24 cellular contexts compared by ENCODE assay signal in genomic region chr6:133635447-133635846, GRCh38.
"Had no signal": no experiment of that assay in that cellular context is flagged by ENCODE, and none has a peak within 500 bp of the region (broad histone marks: within the 10 kb centered on the region; RNA-seq: fewer than 3 reads in every experiment).

No MANE protein-coding gene starts in this region.

- H3K36me3 ChIP-seq: ascending aorta, colonic mucosa, heart left ventricle had no signal

- H3K27ac ChIP-seq: ascending aorta, colonic mucosa, heart left ventricle had no signal

- H3K27ac Mint-ChIP-seq: activated CD4-positive, alpha-beta memory T cell treated with anti-CD3 and anti-CD28 coated beads for 36 hours; activated CD4-positive, alpha-beta T cell treated with anti-CD3 and anti-CD28 coated beads for 36 hours; activated CD4-positive, alpha-beta T cell treated with anti-CD3 and anti-CD28 coated beads, Interleukin-2, amount 10 ng/mL, durations not matched to agents 24 days and 14 days; activated naive CD4-positive, alpha-beta T cell treated with anti-CD3 and anti-CD28 coated beads, Interleukin-2, amount 10 ng/mL, durations not matched to agents 7 days and 5 days; activated naive CD4-positive, alpha-beta T cell treated with anti-CD3 and anti-CD28 coated beads, Interleukin-2, amount 50 U/mL, for 72 hours; activated naive CD8-positive, alpha-beta T cell treated with anti-CD3 and anti-CD28 coated beads, Interleukin-2, amount 10 ng/mL, durations not matched to agents 7 days and 5 days; activated T-cell treated with anti-CD3 and anti-CD28 coated beads, Interleukin-2, amount 50 U/mL, for 24 hours; activated T-cell treated with anti-CD3 and anti-CD28 coated beads, Interleukin-2, amount 50 U/mL, for 72 hours; brain had no signal

- H3K27me3 ChIP-seq: ascending aorta, colonic mucosa, heart left ventricle had no signal

- H3K4me3 ChIP-seq: ascending aorta, colonic mucosa, heart left ventricle had no signal

- H3K36me3 Mint-ChIP-seq: activated CD4-positive, alpha-beta memory T cell treated with anti-CD3 and anti-CD28 coated beads for 36 hours; activated naive CD4-positive, alpha-beta T cell treated with anti-CD3 and anti-CD28 coated beads, Interleukin-2, amount 10 ng/mL, durations not matched to agents 7 days and 5 days; activated naive CD4-positive, alpha-beta T cell treated with anti-CD3 and anti-CD28 coated beads, Interleukin-2, amount 50 U/mL, for 72 hours; activated naive CD8-positive, alpha-beta T cell treated with anti-CD3 and anti-CD28 coated beads, Interleukin-2, amount 10 ng/mL, durations not matched to agents 7 days and 5 days; brain had no signal

- H3K4me1 Mint-ChIP-seq: activated CD4-positive, alpha-beta T cell treated with anti-CD3 and anti-CD28 coated beads for 36 hours; activated CD4-positive, alpha-beta T cell treated with anti-CD3 and anti-CD28 coated beads, Interleukin-2, amount 10 ng/mL, durations not matched to agents 24 days and 14 days; activated naive CD4-positive, alpha-beta T cell treated with anti-CD3 and anti-CD28 coated beads, Interleukin-2, amount 10 ng/mL, durations not matched to agents 7 days and 5 days; activated naive CD8-positive, alpha-beta T cell treated with anti-CD3 and anti-CD28 coated beads, Interleukin-2, amount 10 ng/mL, durations not matched to agents 7 days and 5 days; brain had no signal

- DNase-seq: activated CD4-positive, alpha-beta memory T cell treated with anti-CD3 and anti-CD28 coated beads for 36 hours; activated CD4-positive, alpha-beta T cell treated with anti-CD3 and anti-CD28 coated beads for 36 hours; activated CD4-positive, alpha-beta T cell treated with anti-CD3 and anti-CD28 coated beads, Interleukin-2, amount 10 ng/mL, durations not matched to agents 24 days and 14 days; activated CD4-positive, CD25-positive, alpha-beta regulatory T cell; activated CD4-positive, CD25-positive, alpha-beta regulatory T cell treated with anti-CD3 and anti-CD28 coated beads, Interleukin-2, amount 50 U/mL, for 72 hours; activated CD8-positive, alpha-beta memory T cell treated with anti-CD3 and anti-CD28 coated beads, Interleukin-2, amount 50 U/mL, for 48 hours; activated gamma-delta T cell; activated naive CD4-positive, alpha-beta T cell; activated naive CD4-positive, alpha-beta T cell treated with anti-CD3 and anti-CD28 coated beads, Interleukin-2, amount 10 ng/mL, durations not matched to agents 7 days and 5 days; activated naive CD8-positive, alpha-beta T cell treated with anti-CD3 and anti-CD28 coated beads, Interleukin-2, amount 10 ng/mL, durations not matched to agents 7 days and 5 days; activated T-cell treated with anti-CD3 and anti-CD28 coated beads for 4 hours; activated T-cell treated with anti-CD3 and anti-CD28 coated beads, Interleukin-2, amount 50 U/mL, for 24 hours; activated T-cell treated with anti-CD3 and anti-CD28 coated beads, Interleukin-2, amount 50 U/mL, for 72 hours; central memory CD4-positive, alpha-beta T cell; cerebellar nuclear complex; colonic mucosa; effector CD8-positive, alpha-beta T cell; foreskin fibroblast; heart left ventricle; T-helper 2 cell had no signal

- H3K9me3 Mint-ChIP-seq: activated naive CD4-positive, alpha-beta T cell treated with anti-CD3 and anti-CD28 coated beads, Interleukin-2, amount 10 ng/mL, durations not matched to agents 7 days and 5 days; activated naive CD8-positive, alpha-beta T cell treated with anti-CD3 and anti-CD28 coated beads, Interleukin-2, amount 10 ng/mL, durations not matched to agents 7 days and 5 days had no signal

- H3K27me3 Mint-ChIP-seq: activated CD4-positive, alpha-beta memory T cell treated with anti-CD3 and anti-CD28 coated beads for 36 hours; activated CD4-positive, alpha-beta T cell treated with anti-CD3 and anti-CD28 coated beads, Interleukin-2, amount 10 ng/mL, durations not matched to agents 24 days and 14 days; activated naive CD4-positive, alpha-beta T cell treated with anti-CD3 and anti-CD28 coated beads, Interleukin-2, amount 10 ng/mL, durations not matched to agents 7 days and 5 days; activated naive CD8-positive, alpha-beta T cell treated with anti-CD3 and anti-CD28 coated beads, Interleukin-2, amount 10 ng/mL, durations not matched to agents 7 days and 5 days; activated T-cell treated with anti-CD3 and anti-CD28 coated beads, Interleukin-2, amount 50 U/mL, for 24 hours had no signal

- ATAC-seq: activated CD4-positive, alpha-beta T cell treated with anti-CD3 and anti-CD28 coated beads for 36 hours; activated naive CD4-positive, alpha-beta T cell treated with anti-CD3 and anti-CD28 coated beads, Interleukin-2, amount 50 U/mL, for 72 hours; activated T-cell treated with anti-CD3 and anti-CD28 coated beads, Interleukin-2, amount 50 U/mL, for 72 hours; esophagus mucosa; heart left ventricle had no signal

- H3K4me1 ChIP-seq: colonic mucosa had no signal

- H3K9me3 ChIP-seq: ascending aorta, colonic mucosa had no signal

- H3K4me3 Mint-ChIP-seq: activated CD4-positive, alpha-beta memory T cell treated with anti-CD3 and anti-CD28 coated beads for 36 hours; activated CD4-positive, alpha-beta T cell treated with anti-CD3 and anti-CD28 coated beads for 36 hours; activated CD4-positive, alpha-beta T cell treated with anti-CD3 and anti-CD28 coated beads, Interleukin-2, amount 10 ng/mL, durations not matched to agents 24 days and 14 days; activated naive CD4-positive, alpha-beta T cell treated with anti-CD3 and anti-CD28 coated beads, Interleukin-2, amount 10 ng/mL, durations not matched to agents 7 days and 5 days; activated naive CD8-positive, alpha-beta T cell treated with anti-CD3 and anti-CD28 coated beads, Interleukin-2, amount 10 ng/mL, durations not matched to agents 7 days and 5 days; activated T-cell treated with anti-CD3 and anti-CD28 coated beads, Interleukin-2, amount 50 U/mL, for 24 hours; activated T-cell treated with anti-CD3 and anti-CD28 coated beads, Interleukin-2, amount 50 U/mL, for 72 hours; brain had no signal
